ENCODE assay signal across 17 cellular contexts in the genomic region with DNA sequence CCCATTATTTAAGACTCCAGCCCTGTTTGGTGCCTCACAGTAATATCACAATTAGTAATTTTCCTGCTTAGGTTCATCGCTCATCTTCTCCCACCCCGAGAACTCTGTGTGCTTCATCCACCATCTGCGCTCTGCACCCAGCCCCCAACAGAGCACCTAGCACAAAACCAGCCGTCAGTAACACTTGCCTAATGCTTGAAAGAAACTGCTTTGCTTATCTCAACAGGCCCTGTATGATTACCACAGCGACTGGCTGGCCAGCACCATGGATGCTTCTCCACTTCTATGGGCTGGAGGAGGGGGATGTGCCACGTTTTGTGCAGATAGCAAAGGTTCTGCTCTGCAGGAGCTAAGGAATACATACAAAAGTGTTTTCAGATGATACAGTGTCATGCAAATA.
"Had no signal": no experiment of that assay in that cellular context is flagged by ENCODE, and none has a peak within 500 bp of the region (broad histone marks: within the 10 kb centered on the region; RNA-seq: fewer than 3 reads in every experiment).

No MANE protein-coding gene starts in this region.

- ATAC-seq: foreskin keratinocyte; left lobe of liver; lower lobe of right lung; sciatic nerve; stimulated activated memory B cell treated with anti-CD40 and anti-IgM and Interleukin-4, amounts not matched to agents 10 μg/mL and 1 μg/mL and 100 μg/mL, for 72 hours; stimulated activated naive CD8-positive, alpha-beta T cell treated with anti-CD3 and anti-CD28 coated beads, Interleukin-15, amount 100 ng/mL, for 72 hours; upper lobe of right lung had no signal

- DNase-seq: erythroblast; foreskin keratinocyte; hypothalamus; kidney glomerular epithelial cell; lower lobe of right lung; naive B cell; nephron progenitor cell; spleen; stimulated activated CD4-positive, alpha-beta T cell treated with anti-CD3 and anti-CD28 coated beads, Interleukin-15, amount 100 ng/mL, for 24 hours; stimulated activated CD4-positive, alpha-beta T cell treated with anti-CD3 and anti-CD28 coated beads, Interleukin-1b, Interleukin-23, amount 100 ng/mL, for 48 hours; stimulated activated CD4-positive, alpha-beta T cell treated with anti-CD3 and anti-CD28 coated beads, Interleukin-4, amount 100 ng/mL, for 24 hours; stimulated activated naive CD8-positive, alpha-beta T cell treated with anti-CD3 and anti-CD28 coated beads, Interleukin-15, amount 100 ng/mL, for 72 hours; testis; upper lobe of right lung had no signal
